11 cellular contexts compared by ENCODE assay signal in the genomic region with DNA sequence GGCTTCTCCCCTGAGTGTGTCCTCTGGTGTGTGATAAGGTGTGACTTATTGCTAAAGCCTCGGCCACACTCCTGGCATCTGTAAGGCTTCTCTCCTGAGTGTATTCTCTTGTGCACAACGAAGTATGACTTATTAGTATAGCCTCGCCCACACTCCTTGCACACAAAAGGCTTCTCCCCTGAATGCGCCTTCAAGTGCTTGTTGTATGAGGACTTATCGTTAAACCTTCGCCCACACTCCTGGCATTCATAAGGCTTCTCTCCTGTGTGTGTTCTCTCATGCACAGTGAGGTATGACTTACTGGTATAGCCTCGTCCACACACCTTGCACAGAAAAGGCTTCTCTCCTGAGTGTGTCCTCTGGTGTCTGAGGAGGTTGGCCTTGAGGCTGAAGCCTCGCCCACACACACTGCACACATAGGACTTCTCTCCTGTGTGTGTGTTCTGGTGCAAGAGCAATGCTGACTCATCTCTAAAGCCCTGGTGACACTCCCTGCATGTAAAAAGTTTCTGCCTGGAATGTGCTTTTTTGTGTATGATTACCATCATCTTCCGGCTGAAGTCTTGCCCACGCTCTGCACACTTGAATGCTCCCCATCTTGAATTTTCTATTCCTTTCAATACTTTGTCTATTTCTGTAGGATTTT. TPM values are rescaled to one million over a fixed set of nuclear protein-coding genes. Genes with fewer than 3 reads are reported as not detected.
DNase-seq lines count a peak whose midpoint lies in the region; ATAC-seq and TF ChIP-seq lines count a peak whose summit lies in the region.
"Had no signal": no experiment of that assay in that cellular context is flagged by ENCODE, and none has a peak within 500 bp of the region (broad histone marks: within the 10 kb centered on the region; RNA-seq: fewer than 3 reads in every experiment).

No MANE protein-coding gene starts in this region.

- intact Hi-C loops in mammary epithelial cell (cut with micrococcal nuclease), result no loop called here

- CTCF ChIA-PET in mammary epithelial cell (lab: Charles Lee; ENCODE audit: low non-redundant PET), result no interaction called here

- H3K79me2 ChIP-seq in mammary epithelial cell (ENCODE audit: insufficient read depth, low read length), result peaks cover 4% of the 10 kb centered on the region

- 77% methylated on average over 10 of the region's 10 CpGs for WGBS in mammary epithelial cell (ENCODE audit: low coverage, missing lambda C conversion rate)

- H3K4me2 ChIP-seq in mammary epithelial cell (ENCODE audit: insufficient read depth, low read depth, low read length), result no peak overlapping the region

- BruUV-seq in mammary epithelial cell (replicated peaks; lab: Mats Ljungman, UMichigan), result no TSS peak

- H3K4me3 ChIP-seq in mammary epithelial cell (replicated peaks in 1 of 3; ENCODE audit: insufficient read depth in 1 of 3, low read depth in 2 of 3, low read length in 3 of 3) (no peak overlapping the region), HAP-1 (no peak overlapping the region)
- H3K4me3 ChIP-seq: body of pancreas had no signal

- no peak overlapping the region for H3K9ac ChIP-seq in mammary epithelial cell (ENCODE audit: insufficient read depth, low read length)

- no peaks in the 10 kb centered on the region for H4K20me1 ChIP-seq in mammary epithelial cell (ENCODE audit: insufficient read depth, low read length)

- dilution Hi-C loops in mammary epithelial cell (cut with HindIII; ENCODE audit: low sequenced_read_pairs), result no loop called here

- no peak overlapping the region for H3K27ac ChIP-seq in mammary epithelial cell (ENCODE audit: insufficient read depth, low read depth, low read length)
- H3K27ac ChIP-seq: body of pancreas had no signal

- H2AFZ ChIP-seq in mammary epithelial cell (ENCODE audit: low read depth, low read length), result no peak overlapping the region

- in situ Hi-C loops in mammary epithelial cell (cut with MboI; ENCODE audit: low sequenced_read_pairs in 2 of 2) (loop anchor here in 1 of 2 donors (25.0 kb wide), 3 partner anchors 186 to 364 kb away; no protein-coding TSS in a partner anchor), KBM-7 (cut with MboI; ENCODE audit: low pct_unique_long_range_greater_than_20kb, low sequenced_read_pairs) (no loop called here), HAP-1 (cut with MboI; ENCODE audit: low sequenced_read_pairs) (no loop called here)

- ATAC-seq in GM18858 (IDR thresholded peaks at IDR 0.05; ENCODE audit: unreplicated experiment) (peak; percentile 72), HG03439 (IDR thresholded peaks at IDR 0.05; ENCODE audit: unreplicated experiment) (peak; percentile 58)
- ATAC-seq: body of pancreas had no signal

- peak; percentile 50 for DNase-seq in mammary epithelial cell
- DNase-seq in renal cortical epithelial cell (ENCODE audit: low read depth), result peak; percentile 71
- DNase-seq in KBM-7, result no peak
- DNase-seq in C1 segment of cervical spinal cord (lab: John Stamatoyannopoulos, UW), result no peak
- DNase-seq in HAP-1 (ENCODE audit: low spot score in 2 of 2), result no peak
- DNase-seq: activated CD4-positive, alpha-beta T cell treated with anti-CD3 and anti-CD28 coated beads for 4 hours; body of pancreas; NCI-H1930; Right ventricle myocardium superior had no signal

- H3K9me3 ChIP-seq in mammary epithelial cell (replicated peaks; ENCODE audit: insufficient read depth, low read length) (no peaks in the 10 kb centered on the region), HAP-1 (no peaks in the 10 kb centered on the region)
- H3K9me3 ChIP-seq: body of pancreas had no signal

- TF ChIP-seq CTCF in mammary epithelial cell (conservative IDR thresholded peaks at IDR 0.05 in 1 of 2, IDR thresholded peaks at IDR 0.05 in 1 of 2; ENCODE audit: extremely low read depth in 1 of 2, insufficient read depth in 1 of 2, low read depth in 1 of 2, low read length in 2 of 2), result no peak

- H3K27me3 ChIP-seq in mammary epithelial cell (ENCODE audit: insufficient read depth, low read length), result no peaks in the 10 kb centered on the region
- H3K27me3 ChIP-seq in HAP-1 (ENCODE audit: low read depth), result no peaks in the 10 kb centered on the region
- H3K27me3 ChIP-seq: body of pancreas had no signal

- H3K36me3 ChIP-seq in mammary epithelial cell (ENCODE audit: insufficient read depth, low read length) (peaks cover 27% of the 10 kb centered on the region), HAP-1 (replicated peaks) (peaks cover 41% of the 10 kb centered on the region)

- H3K4me1 ChIP-seq in mammary epithelial cell (ENCODE audit: insufficient read depth, low read length) (peaks cover 8% of the 10 kb centered on the region), HAP-1 (no peaks in the 10 kb centered on the region; the same call in 1 of the 2 replicates)
- H3K4me1 ChIP-seq: body of pancreas had no signal

RNA-seq across cellular contexts. Expression of a gene that starts 20.4 kb away (rescaled TPM):
- total RNA-seq in mammary epithelial cell, result 10 to 100 TPM; 13.7 to 22.1 TPM
- polyA plus RNA-seq in mammary epithelial cell, result 9.7 TPM
- polyA minus RNA-seq in mammary epithelial cell, result 19.4 TPM
- total RNA-seq in renal cortical epithelial cell, result 6.8 and 22.6 TPM in 2 replicates

RNA-seq across cellular contexts. Expression of a gene that starts 52.5 kb away (rescaled TPM):
- total RNA-seq in mammary epithelial cell (1 to 10 TPM; 7.5 TPM), renal cortical epithelial cell (8.2 and 8.9 TPM in 2 replicates)
- polyA plus RNA-seq in mammary epithelial cell, result 4.2 TPM
- 4.4 TPM for polyA minus RNA-seq in mammary epithelial cell

Comparison
In these comparisons a context has a peak if more than half of its experiments do, and no peak if none do; other contexts are left out.
1. DNase-seq: peak in mammary epithelial cell (single experiment) and renal cortical epithelial cell (single experiment); none in KBM-7 (single experiment), C1 segment of cervical spinal cord (0 of 14) and HAP-1 (0 of 2).